ENCODE assay signal across 8 cellular contexts in the genomic region with DNA sequence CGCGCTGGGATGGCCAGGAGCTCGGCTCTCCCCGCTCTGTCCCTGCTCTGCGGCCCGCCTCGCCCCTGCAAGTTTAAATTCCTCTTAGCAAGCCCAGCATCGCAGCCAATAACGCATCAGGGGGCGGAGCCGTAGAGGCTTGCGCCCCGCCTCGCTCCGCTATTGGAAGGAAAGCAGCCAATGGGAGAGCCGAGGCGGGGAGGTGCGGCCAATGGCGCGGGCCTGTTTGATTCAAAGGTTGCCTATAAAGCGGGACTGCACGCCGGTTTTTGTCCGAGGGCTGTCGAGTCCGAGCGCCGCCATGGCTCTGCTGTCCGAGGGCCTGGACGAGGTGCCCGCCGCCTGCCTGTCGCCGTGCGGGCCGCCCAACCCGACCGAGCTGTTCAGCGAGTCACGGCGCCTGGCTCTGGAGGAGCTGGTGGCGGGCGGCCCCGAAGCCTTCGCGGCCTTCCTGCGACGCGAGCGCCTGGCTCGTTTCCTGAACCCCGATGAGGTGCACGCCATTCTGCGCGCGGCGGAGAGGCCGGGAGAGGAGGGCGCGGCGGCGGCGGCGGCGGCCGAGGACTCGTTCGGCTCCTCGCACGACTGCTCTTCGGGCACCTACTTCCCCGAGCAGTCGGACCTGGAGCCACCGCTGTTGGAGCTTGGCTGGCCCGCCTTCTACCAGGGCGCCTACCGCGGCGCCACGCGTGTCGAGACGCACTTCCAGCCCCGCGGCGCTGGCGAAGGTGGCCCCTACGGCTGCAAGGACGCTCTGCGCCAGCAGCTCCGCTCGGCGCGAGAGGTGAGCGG. TPM values are rescaled to one million over a fixed set of nuclear protein-coding genes. Genes with fewer than 3 reads are reported as not detected.
A peak's percentile ranks its signal among the peaks of the same experiment; 100 is the strongest.
DNase-seq lines count a peak whose midpoint lies in the region; ATAC-seq, FAIRE-seq and TF ChIP-seq lines count a peak whose summit lies in the region.

FAM83D (plus strand) TSS at position 276 of the 792 bp plus-strand sequence; CDS start at position 302, 26 bp downstream.

- FAIRE-seq in kidney (lab: Jason Lieb, UNC): peak; percentile 88

- peak; percentile 98 for DNase-seq in Ammon's horn (ENCODE audit: low spot score)
- DNase-seq in NCI-H460 (ENCODE audit: extremely low read depth, low read depth): peak; percentile 98
- peak; percentile 61 to 92 for DNase-seq in cerebellar nuclear complex (lab: John Stamatoyannopoulos, UW)
- DNase-seq in kidney: peak; percentile 98
- DNase-seq in stimulated activated CD4-positive, alpha-beta T cell treated with anti-CD3 and anti-CD28 coated beads, Interleukin-15, amount 100 ng/mL, for 24 hours: peak; percentile 97

- H3K9ac ChIP-seq in kidney (ENCODE audit: low read length in 2 of 2): no peak within 1 kb of the TSS

- peak; percentile 94 for TF ChIP-seq POLR2A in GM19193 (IDR thresholded peaks at IDR 0.05; ENCODE audit: extremely low read depth, insufficient read depth, insufficient read length)

- no peaks in the 10 kb centered on the region for H3K36me3 ChIP-seq in kidney (ENCODE audit: control insufficient read depth in 1 of 2, insufficient read depth in 2 of 2, low read length in 2 of 2)

- H3K4me3 ChIP-seq in kidney (ENCODE audit: low read length in 2 of 2): peak within 1 kb of the TSS; percentile 51 to 59

- H3K27ac ChIP-seq in kidney (ENCODE audit: low read depth in 2 of 2, low read length in 2 of 2): no peak within 1 kb of the TSS

- intact Hi-C loops in kidney (cut with DNase I): loop anchor here (10.0 kb wide), 1 partner anchor 118 kb away; no protein-coding TSS in a partner anchor

- no peak for TF ChIP-seq CTCF in kidney (IDR thresholded peaks at IDR 0.05; ENCODE audit: borderline replicate concordance, extremely low read depth, insufficient read depth)

- H3K9me3 ChIP-seq in kidney (ENCODE audit: control insufficient read depth in 1 of 2, low read length in 2 of 2): no peaks in the 10 kb centered on the region

- H3K4me1 ChIP-seq in kidney (ENCODE audit: control insufficient read depth in 1 of 2, insufficient read depth in 1 of 2, low read depth in 1 of 2, low read length in 2 of 2): peaks cover 0 to 11% of the 10 kb centered on the region in 2 donors

- ATAC-seq in HG03432 (IDR thresholded peaks at IDR 0.05; ENCODE audit: unreplicated experiment): peak; percentile 95
- ATAC-seq in activated CD4-positive, CD25-positive, alpha-beta regulatory T cell treated with anti-CD3 and anti-CD28 coated beads, Interleukin-2, amount 50 U/mL, for 24 hours: peak; percentile 94

RNA-seq across cellular contexts. Expression of gene FAM83D, which starts in this region (rescaled TPM):
- 28.6 and 29.1 TPM in 2 replicates for total RNA-seq in NCI-H460 (2014; rRNA removed; shearing (Covaris generic))
- polyA plus RNA-seq in NCI-H460 (2014; cell fraction: nucleus; rRNA removed): 70.7 and 99.6 TPM in 2 replicates
- 0.79 TPM for total RNA-seq in kidney
- polyA plus RNA-seq in kidney (ENCODE audit: insufficient read depth, low read depth, low replicate concordance): 1.2 TPM

Comparison
In these comparisons a context has a peak if more than half of its experiments do, and no peak if none do; other contexts are left out.
1. RNA of gene FAM83D (total RNA-seq): 28.6 to 29.1 TPM in NCI-H460; 0.79 TPM in kidney (single experiment); every median in the first group is over 10 times any median in the second.
2. Peak in every context shown above with its lines, with median percentiles within 50 percentile points of each other: DNase-seq.